ENCODE assay signal across 2 cellular contexts in genomic region chr6:45562171-45562570, GRCh38.
TF ChIP-seq lines count a peak whose summit lies in the region.

No MANE protein-coding gene starts in this region.

TF ChIP-seq in HEK293, 187 proteins besides CTCF, POLR2A, EP300 and RAD21 (continued from another document):
- peak; percentile 24; the same call in 1 of the 2 replicates for TF ChIP-seq PRDM10 (tag by site-specific recombination; IDR thresholded peaks at IDR 0.05)

TF ChIP-seq in K562, 482 proteins besides CTCF, POLR2A, EP300 and RAD21 (continued from another document):
- TF ChIP-seq PRDM10 (IDR thresholded peaks at IDR 0.05; ENCODE audit: partially characterized antibody) (peak; percentile 69), L3MBTL2 (IDR thresholded peaks at IDR 0.05) (no peak), PHTF2 (CRISPR knock-in tag; IDR thresholded peaks at IDR 0.05) (no peak), CHCHD3 (CRISPR knock-in tag; IDR thresholded peaks at IDR 0.05) (no peak)
